ENCODE assay signal across 28 cellular contexts in the genomic region with DNA sequence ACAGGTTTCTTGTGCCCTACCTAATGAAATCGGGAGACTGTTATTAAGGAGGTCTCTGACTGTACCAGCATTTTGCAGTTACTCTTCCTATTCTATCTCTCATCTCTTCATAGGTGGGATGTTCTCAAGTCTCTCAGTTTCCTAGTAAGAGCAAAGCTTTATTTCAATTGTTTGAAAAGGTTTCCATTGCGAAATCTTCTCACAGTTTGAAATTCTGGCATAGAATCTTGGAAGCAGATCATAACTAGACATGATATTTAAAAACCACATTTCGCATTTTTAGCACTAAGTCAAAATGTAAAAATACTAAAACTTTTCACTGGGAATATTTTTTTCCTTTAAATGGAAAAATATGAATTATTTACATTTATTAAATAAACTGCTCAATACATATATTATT.
"Had no signal": no experiment of that assay in that cellular context is flagged by ENCODE, and none has a peak within 500 bp of the region (broad histone marks: within the 10 kb centered on the region; RNA-seq: fewer than 3 reads in every experiment).

No MANE protein-coding gene starts in this region.

- DNase-seq: cerebellar nuclear complex; dorsolateral prefrontal cortex; effector CD4-positive, alpha-beta T cell; foreskin keratinocyte; heart left ventricle; hippocampal formation; left ventricle myocardium superior; lower lobe of right lung; natural killer cell; stimulated activated CD4-positive, alpha-beta T cell treated with anti-CD3 and anti-CD28 coated beads, Interleukin-12 subunit alpha, Interleukin-12 subunit beta, amount 100 ng/mL, for 4 hours; stimulated activated CD4-positive, alpha-beta T cell treated with anti-CD3 and anti-CD28 coated beads, Interleukin-1b, Interleukin-23, amount 100 ng/mL, for 48 hours; stimulated activated CD4-positive, alpha-beta T cell treated with anti-CD3 and anti-CD28 coated beads, Interleukin-4, amount 100 ng/mL, for 24 hours; stimulated activated naive CD4-positive, alpha-beta T cell treated with Interleukin-2 at 50 U/mL for 16 hours; stomach; testis; tibial artery had no signal

- H3K4me3 Mint-ChIP-seq: memory B cell; natural killer cell; neural progenitor cell; stimulated activated effector memory CD8-positive, alpha-beta T cell treated with anti-CD3 and anti-CD28 coated beads, Interleukin-12 subunit alpha, Interleukin-12 subunit beta, amount 100 ng/mL, for 72 hours; type B pancreatic cell had no signal

- H3K36me3 ChIP-seq: gastroesophageal sphincter, heart left ventricle, lower lobe of right lung, neural progenitor cell, prostate gland, right atrium auricular region, stomach, tibial artery had no signal

- H3K27ac Mint-ChIP-seq: memory B cell; natural killer cell; neural progenitor cell; stimulated activated effector memory CD8-positive, alpha-beta T cell treated with anti-CD3 and anti-CD28 coated beads, Interleukin-12 subunit alpha, Interleukin-12 subunit beta, amount 100 ng/mL, for 72 hours; type B pancreatic cell had no signal

- ATAC-seq: esophagus mucosa; foreskin keratinocyte; gastroesophageal sphincter; heart left ventricle; left ventricle myocardium superior; lower lobe of right lung; natural killer cell; sciatic nerve; stimulated activated effector memory CD8-positive, alpha-beta T cell treated with anti-CD3 and anti-CD28 coated beads, Interleukin-12 subunit alpha, Interleukin-12 subunit beta, amount 100 ng/mL, for 72 hours had no signal

- H2AFZ ChIP-seq: neural progenitor cell, parathyroid adenoma had no signal

- H3K9me3 ChIP-seq: gastroesophageal sphincter, lower lobe of right lung, prostate gland, right atrium auricular region, stomach, testis, tibial artery had no signal

- H3K27me3 Mint-ChIP-seq: memory B cell, type B pancreatic cell had no signal

- H3K9me3 Mint-ChIP-seq: type B pancreatic cell had no signal

- H3K4me2 ChIP-seq: neural progenitor cell, smooth muscle cell had no signal

- H3K4me1 ChIP-seq: foreskin keratinocyte, gastroesophageal sphincter, heart left ventricle, lower lobe of right lung, parathyroid adenoma, prostate gland, right atrium auricular region, stomach, testis, tibial artery had no signal

- H3K4me1 Mint-ChIP-seq: memory B cell; natural killer cell; stimulated activated effector memory CD8-positive, alpha-beta T cell treated with anti-CD3 and anti-CD28 coated beads, Interleukin-12 subunit alpha, Interleukin-12 subunit beta, amount 100 ng/mL, for 72 hours had no signal

- H3K79me2 ChIP-seq: parathyroid adenoma had no signal

- H3K4me3 ChIP-seq: dorsolateral prefrontal cortex, gastroesophageal sphincter, heart left ventricle, lower lobe of right lung, neural progenitor cell, prostate gland, right atrium auricular region, smooth muscle cell, stomach, testis, tibial artery had no signal

- H3K9ac ChIP-seq: neural progenitor cell, parathyroid adenoma had no signal

- H3K27me3 ChIP-seq: foreskin keratinocyte, gastroesophageal sphincter, heart left ventricle, neural progenitor cell, right atrium auricular region, stomach, testis, tibial artery had no signal

- H3K36me3 Mint-ChIP-seq: memory B cell; neural progenitor cell; stimulated activated effector memory CD8-positive, alpha-beta T cell treated with anti-CD3 and anti-CD28 coated beads, Interleukin-12 subunit alpha, Interleukin-12 subunit beta, amount 100 ng/mL, for 72 hours; type B pancreatic cell had no signal

- H3K27ac ChIP-seq: dorsolateral prefrontal cortex, epithelial cell of prostate, foreskin keratinocyte, gastroesophageal sphincter, heart left ventricle, lower lobe of right lung, neural progenitor cell, parathyroid adenoma, prostate gland, right atrium auricular region, stomach, testis, tibial artery had no signal
